ENCODE assay signal across 10 cellular contexts in the genomic region with DNA sequence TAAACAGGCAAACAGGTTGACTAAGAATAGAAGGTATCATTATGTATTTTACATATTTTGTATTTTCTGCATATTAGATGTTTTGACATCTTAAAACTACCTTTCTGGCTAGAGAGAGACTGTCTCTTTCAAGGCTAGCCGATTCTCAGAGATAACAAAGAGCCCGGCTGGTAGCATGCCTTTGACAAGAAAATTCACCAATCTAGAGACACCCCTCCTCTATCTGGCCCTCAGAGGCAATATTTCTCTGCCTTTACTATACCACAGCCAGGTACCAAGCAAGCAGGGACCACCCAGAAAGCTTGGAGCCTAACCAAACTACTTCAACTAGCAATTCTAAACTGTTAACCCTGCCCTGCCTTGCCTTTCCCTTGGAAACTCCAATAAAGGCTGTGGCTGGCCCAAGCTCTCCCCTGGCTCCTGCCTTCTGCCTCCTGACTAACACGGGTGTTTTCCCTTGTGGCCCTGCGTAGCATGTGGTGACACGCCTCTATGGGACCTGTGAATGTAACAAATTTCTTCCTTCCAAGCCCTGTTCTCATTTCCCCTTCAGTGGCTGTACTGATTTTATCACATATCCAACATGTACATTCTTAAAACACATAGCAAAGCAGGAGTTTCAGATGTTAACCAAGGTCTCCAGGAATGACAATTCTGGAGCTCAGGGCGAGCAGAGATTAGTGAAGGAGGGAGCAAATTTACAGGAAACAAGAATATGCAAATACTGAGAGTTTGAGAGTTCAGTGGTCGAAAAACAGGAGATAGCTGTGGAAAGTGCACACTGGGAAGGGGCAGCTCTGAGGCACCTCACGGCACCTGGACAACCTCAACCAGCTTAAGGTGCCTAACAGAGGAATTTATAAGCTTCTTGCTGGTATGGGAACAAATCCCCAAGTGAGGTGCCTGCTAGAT.
DNase-seq lines count a peak whose midpoint lies in the region; ATAC-seq and TF ChIP-seq lines count a peak whose summit lies in the region.
"Had no signal": no experiment of that assay in that cellular context is flagged by ENCODE, and none has a peak within 500 bp of the region (broad histone marks: within the 10 kb centered on the region; RNA-seq: fewer than 3 reads in every experiment).

No MANE protein-coding gene starts in this region.

- peaks cover 90% of the 10 kb centered on the region for H3K4me1 Mint-ChIP-seq in activated naive CD8-positive, alpha-beta T cell treated with anti-CD3 and anti-CD28 coated beads, Interleukin-2, amount 50 U/mL, for 24 hours

- H3K9ac ChIP-seq in OCI-LY3 (ENCODE audit: low read length), result no peak overlapping the region

- H3K4me3 ChIP-seq in OCI-LY3 (ENCODE audit: low read length), result peak overlapping the region; percentile 49
- H3K4me3 ChIP-seq in WERI-Rb-1 (ENCODE audit: low read depth, low read length), result no peak overlapping the region
- H3K4me3 ChIP-seq: skin epidermis had no signal

- H3K27me3 ChIP-seq in OCI-LY3 (ENCODE audit: low read depth, low read length), result peaks cover 39% of the 10 kb centered on the region
- H3K27me3 ChIP-seq in WERI-Rb-1 (ENCODE audit: insufficient read depth, low read depth, severe bottlenecking), result no peaks in the 10 kb centered on the region

- peak; percentile 81 for ATAC-seq in GM21381 (IDR thresholded peaks at IDR 0.05; ENCODE audit: unreplicated experiment)
- peak; percentile 93 for ATAC-seq in activated naive CD8-positive, alpha-beta T cell treated with anti-CD3 and anti-CD28 coated beads, Interleukin-2, amount 50 U/mL, for 24 hours

- no peaks in the 10 kb centered on the region for H3K9me3 ChIP-seq in OCI-LY3 (ENCODE audit: insufficient read depth, low read length)
- H3K9me3 ChIP-seq in WERI-Rb-1 (ENCODE audit: severe bottlenecking), result no peaks in the 10 kb centered on the region

- H4K20me1 ChIP-seq in OCI-LY3 (ENCODE audit: insufficient read depth, low read length), result no peaks in the 10 kb centered on the region

- TF ChIP-seq CTCF in OCI-LY3 (IDR thresholded peaks at IDR 0.05; ENCODE audit: low read depth, low read length) (no peak), WERI-Rb-1 (IDR thresholded peaks at IDR 0.05; ENCODE audit: low read depth, low read length) (no peak)

- H3K36me3 ChIP-seq in OCI-LY3 (replicated peaks; ENCODE audit: low read depth, low read length) (no peaks in the 10 kb centered on the region), WERI-Rb-1 (no peaks in the 10 kb centered on the region)

- peak overlapping the region; percentile 75 for H3K4me2 ChIP-seq in OCI-LY3 (ENCODE audit: low read length)

- H3K36me3 Mint-ChIP-seq in activated naive CD8-positive, alpha-beta T cell treated with anti-CD3 and anti-CD28 coated beads, Interleukin-2, amount 50 U/mL, for 24 hours (ENCODE audit: low read depth), result peaks cover 41% of the 10 kb centered on the region

- peaks cover 5% of the 10 kb centered on the region for H3K9me3 Mint-ChIP-seq in activated naive CD8-positive, alpha-beta T cell treated with anti-CD3 and anti-CD28 coated beads, Interleukin-2, amount 50 U/mL, for 24 hours

- DNase-seq in activated naive CD8-positive, alpha-beta T cell treated with anti-CD3 and anti-CD28 coated beads, Interleukin-2, amount 50 U/mL, for 24 hours, result peak; percentile 72
- DNase-seq in stimulated activated CD4-positive, alpha-beta T cell treated with anti-CD3 and anti-CD28 coated beads, TNF-alpha, amount 100 ng/mL, for 24 hours (ENCODE audit: low read depth in 3 of 3), result peak; percentile 58 to 69 (median 64)
- no peak for DNase-seq in NCI-H2081 treated with DMSO at 0.1 percent for 48 hours (lab: John Stamatoyannopoulos, UW)
- no peak for DNase-seq in NCI-H2029 treated with DMSO at 0.1 percent for 48 hours (lab: John Stamatoyannopoulos, UW)
- DNase-seq in SK-N-DZ (ENCODE audit: low spot score), result no peak
- DNase-seq in WERI-Rb-1, result no peak

- no peak overlapping the region for H2AFZ ChIP-seq in OCI-LY3 (ENCODE audit: low read depth, low read length)

- peak overlapping the region; percentile 92 for H3K27ac Mint-ChIP-seq in activated naive CD8-positive, alpha-beta T cell treated with anti-CD3 and anti-CD28 coated beads, Interleukin-2, amount 50 U/mL, for 24 hours

- peak overlapping the region; percentile 42 for H3K4me3 Mint-ChIP-seq in activated naive CD8-positive, alpha-beta T cell treated with anti-CD3 and anti-CD28 coated beads, Interleukin-2, amount 50 U/mL, for 24 hours
- H3K4me3 Mint-ChIP-seq: brain had no signal

- H3K4me1 ChIP-seq in OCI-LY3 (ENCODE audit: low read length), result peaks cover 37% of the 10 kb centered on the region

- H3K27me3 Mint-ChIP-seq in activated naive CD8-positive, alpha-beta T cell treated with anti-CD3 and anti-CD28 coated beads, Interleukin-2, amount 50 U/mL, for 24 hours, result no peaks in the 10 kb centered on the region
- H3K27me3 Mint-ChIP-seq: brain had no signal

- H3K79me2 ChIP-seq in OCI-LY3 (ENCODE audit: low read length), result no peaks in the 10 kb centered on the region

- H3K27ac ChIP-seq in OCI-LY3 (ENCODE audit: low read length) (no peak overlapping the region), WERI-Rb-1 (no peak overlapping the region)

Comparison
In these comparisons a context has a peak if more than half of its experiments do, and no peak if none do; other contexts are left out.
1. DNase-seq: peak in activated naive CD8-positive, alpha-beta T cell treated with anti-CD3 and anti-CD28 coated beads, Interleukin-2, amount 50 U/mL, for 24 hours (single experiment) and stimulated activated CD4-positive, alpha-beta T cell treated with anti-CD3 and anti-CD28 coated beads, TNF-alpha, amount 100 ng/mL, for 24 hours (3 of 3); none in NCI-H2081 treated with DMSO at 0.1 percent for 48 hours (single experiment), NCI-H2029 treated with DMSO at 0.1 percent for 48 hours (single experiment), SK-N-DZ (single experiment) and WERI-Rb-1 (single experiment).